ENCODE assay signal across 8 cellular contexts in genomic region chr9:99057665-99058625, GRCh38. TPM values are rescaled to one million over a fixed set of nuclear protein-coding genes. Genes with fewer than 3 reads are reported as not detected.
DNase-seq lines count a peak whose midpoint lies in the region; ATAC-seq, FAIRE-seq and TF ChIP-seq lines count a peak whose summit lies in the region.

No MANE protein-coding gene starts in this region.

- peaks cover 6% of the 10 kb centered on the region for H3K4me1 Mint-ChIP-seq in progenitor cell of endocrine pancreas (ENCODE audit: low read depth)

- peaks cover 4% of the 10 kb centered on the region for H3K27me3 Mint-ChIP-seq in progenitor cell of endocrine pancreas

- no peaks in the 10 kb centered on the region for H3K36me3 Mint-ChIP-seq in progenitor cell of endocrine pancreas (ENCODE audit: insufficient read depth)

- TF ChIP-seq POLR2A in H54 (IDR thresholded peaks at IDR 0.05; ENCODE audit: low read depth, low read length) (no peak), gastroesophageal sphincter (IDR thresholded peaks at IDR 0.05) (no peak)

- H3K27ac Mint-ChIP-seq in progenitor cell of endocrine pancreas = no peak overlapping the region

- TF ChIP-seq CTCF in GM06990 (IDR thresholded peaks at IDR 0.05; ENCODE audit: insufficient read depth, low read length, poor library complexity, severe bottlenecking) = no peak
- no peak for TF ChIP-seq CTCF in gastroesophageal sphincter (IDR thresholded peaks at IDR 0.05)
- TF ChIP-seq CTCF in progenitor cell of endocrine pancreas (IDR thresholded peaks at IDR 0.05; ENCODE audit: unreplicated experiment) = no peak

- H3K9me3 ChIP-seq in gastroesophageal sphincter = no peaks in the 10 kb centered on the region

- peak overlapping the region in 3 of 4 donors; percentile 24 to 57 (median 28) for H3K27ac ChIP-seq in gastroesophageal sphincter

- no peak for TF ChIP-seq EP300 in gastroesophageal sphincter (IDR thresholded peaks at IDR 0.05)

- peak; percentile 90 for FAIRE-seq in H54 (lab: Jason Lieb, UNC)

- H3K27me3 ChIP-seq in GM06990 (replicated peaks; ENCODE audit: control insufficient read depth, insufficient read depth, low read length) = no peaks in the 10 kb centered on the region
- H3K27me3 ChIP-seq in gastroesophageal sphincter = no peaks in the 10 kb centered on the region

- no peak overlapping the region for H3K4me3 Mint-ChIP-seq in progenitor cell of endocrine pancreas (ENCODE audit: low read depth)

- H3K36me3 ChIP-seq in GM06990 (ENCODE audit: control insufficient read depth, insufficient read depth, low read length) (no peaks in the 10 kb centered on the region), gastroesophageal sphincter (peaks cover 0 to 100% of the 10 kb centered on the region in 2 donors)

- peak; percentile 51 for DNase-seq in GM06990 (ENCODE audit: extremely low read depth, insufficient read length)
- DNase-seq in H54 (ENCODE audit: insufficient read length, low spot score) = peak; percentile 80
- DNase-seq in NAMALWA (ENCODE audit: low spot score) = peak; percentile 61
- peak; percentile 38 for DNase-seq in activated T-cell treated with anti-CD3 and anti-CD28 coated beads for 1 hour (ENCODE audit: low read depth)
- DNase-seq in stimulated activated CD4-positive, alpha-beta T cell treated with anti-CD3 and anti-CD28 coated beads, Interleukin-2, amount 100 ng/mL, for 4 hours (ENCODE audit: low read depth) = peak; percentile 44
- no peak for DNase-seq in COR-L47 (lab: John Stamatoyannopoulos, UW)
- no peak for DNase-seq in progenitor cell of endocrine pancreas (ENCODE audit: low spot score, unreplicated experiment)

- no peak overlapping the region for H3K4me3 ChIP-seq in GM06990 (replicated peaks; ENCODE audit: low read depth, low read length)
- no peak overlapping the region for H3K4me3 ChIP-seq in gastroesophageal sphincter

- peaks cover 0 to 22% (median 3%) of the 10 kb centered on the region in 3 donors for H3K4me1 ChIP-seq in gastroesophageal sphincter

- 76 to 97% methylated on average over 5 to 7 of the region's 7 CpGs for WGBS in gastroesophageal sphincter (ENCODE audit: low coverage in 1 of 2), 2 donors

- ATAC-seq in gastroesophageal sphincter = peak; percentile 34

- no peaks in the 10 kb centered on the region for H3K9me3 Mint-ChIP-seq in progenitor cell of endocrine pancreas (ENCODE audit: low read depth)

RNA-seq across cellular contexts. Expression of gene TGFBR1, which starts 47.0 kb away (rescaled TPM):
- 10 to 100 TPM; 37.0 to 65.8 (median 48.8) TPM for total RNA-seq in gastroesophageal sphincter
- total RNA-seq in progenitor cell of endocrine pancreas = 93.8 and 96.6 TPM in 2 replicates

Comparison
In these comparisons a context has a peak if more than half of its experiments do, and no peak if none do; other contexts are left out.
1. DNase-seq: peak in GM06990 (single experiment), H54 (single experiment), NAMALWA (single experiment), activated T-cell treated with anti-CD3 and anti-CD28 coated beads for 1 hour (single experiment) and stimulated activated CD4-positive, alpha-beta T cell treated with anti-CD3 and anti-CD28 coated beads, Interleukin-2, amount 100 ng/mL, for 4 hours (single experiment); none in COR-L47 (single experiment) and progenitor cell of endocrine pancreas (single experiment).